1 cellular context compared by ENCODE assay signal in genomic region chr7:40698214-40698920, GRCh38.
TF ChIP-seq lines count a peak whose summit lies in the region.

No MANE protein-coding gene starts in this region.

TF ChIP-seq in SK-N-SH, 30 proteins besides CTCF, POLR2A, EP300 and RAD21 (continued from another document):
- TF ChIP-seq PBX3 (IDR thresholded peaks at IDR 0.05) (peak; percentile 18; the same call in 1 of the 2 replicates), NRF1 (IDR thresholded peaks at IDR 0.05; ENCODE audit: low read depth, low read length) (no peak), MEF2A (IDR thresholded peaks at IDR 0.05; ENCODE audit: borderline replicate concordance, low read depth) (peak; percentile 65; the same call in 1 of the 2 replicates), JUND (IDR thresholded peaks at IDR 0.05) (peak; percentile 66), POLR2AphosphoS5 (IDR thresholded peaks at IDR 0.05; ENCODE audit: low read depth, low read length) (peak; percentile 18; the same call in 1 of the 2 replicates), MXI1 (IDR thresholded peaks at IDR 0.05; ENCODE audit: low read depth, low read length) (no peak), FOSL2 (IDR thresholded peaks at IDR 0.05; ENCODE audit: borderline replicate concordance, low read depth) (peak; percentile 82)
TF ChIP-seq in SK-N-SH: peak in this region for 5.
